Comparison of ENCODE assay signal across 8 cellular contexts in the genomic region with DNA sequence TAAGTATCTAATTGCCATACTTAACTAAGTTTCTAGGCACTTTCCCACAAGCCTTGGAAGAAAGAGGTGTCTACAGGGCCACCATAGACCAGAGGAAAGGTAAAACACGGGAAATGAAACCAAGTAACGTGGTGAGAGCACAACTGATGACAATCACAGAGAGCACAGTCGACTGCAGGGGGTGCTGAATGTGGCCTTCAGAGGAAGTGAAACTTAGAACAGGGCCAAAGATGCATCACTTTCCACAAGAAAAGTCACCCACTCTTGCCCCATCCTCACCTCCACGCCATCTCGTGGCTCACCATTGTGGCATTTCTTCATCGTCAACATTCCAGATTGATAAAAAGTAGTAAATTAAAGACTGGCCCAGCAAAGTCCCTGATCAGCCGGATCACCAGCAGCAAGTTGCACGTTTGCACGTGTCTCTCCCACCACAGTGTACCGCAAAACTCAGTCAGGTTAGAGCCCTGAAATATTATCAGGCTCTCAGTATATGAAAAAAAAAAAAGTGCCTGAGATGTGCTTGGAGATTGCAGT. TPM values are rescaled to one million over a fixed set of nuclear protein-coding genes. Genes with fewer than 3 reads are reported as not detected.
A peak's percentile ranks its signal among the peaks of the same experiment; 100 is the strongest.
DNase-seq lines count a peak whose midpoint lies in the region; ATAC-seq and TF ChIP-seq lines count a peak whose summit lies in the region.

No MANE protein-coding gene starts in this region.

- peaks cover 4% of the 10 kb centered on the region for H4K20me1 ChIP-seq in osteoblast (ENCODE audit: insufficient read depth, low read length)

- H3K27ac Mint-ChIP-seq in activated B cell treated with CpG ODN at 0.5 μM for 24 hours (peak overlapping the region; percentile 98), osteocyte (ENCODE audit: unreplicated experiment) (no peak overlapping the region)

- no peak overlapping the region for H3K4me2 ChIP-seq in osteoblast (ENCODE audit: insufficient read depth, low read length)

- 71 to 75% methylated on average over 10 of the region's 10 CpGs for WGBS in upper lobe of left lung, 2 donors

- no peak overlapping the region for H3K4me3 ChIP-seq in upper lobe of left lung
- H3K4me3 ChIP-seq in osteoblast (ENCODE audit: insufficient read depth, low read length): no peak overlapping the region

- H3K27me3 Mint-ChIP-seq in activated B cell treated with CpG ODN at 0.5 μM for 24 hours (no peaks in the 10 kb centered on the region), osteocyte (ENCODE audit: unreplicated experiment) (no peaks in the 10 kb centered on the region)

- no peak overlapping the region for H2AFZ ChIP-seq in osteoblast (ENCODE audit: low read length)

- TF ChIP-seq POLR2A in upper lobe of left lung (IDR thresholded peaks at IDR 0.05): no peak

- H3K27ac ChIP-seq in upper lobe of left lung (peak overlapping the region in 2 of 4 donors; percentile 19 to 41), osteoblast (ENCODE audit: low read depth, low read length) (no peak overlapping the region)

- TF ChIP-seq CTCF in activated B cell treated with CpG ODN at 0.5 μM for 24 hours (IDR thresholded peaks at IDR 0.05): no peak
- peak in 1 of 6 experiments; percentile 6 for TF ChIP-seq CTCF in upper lobe of left lung (IDR thresholded peaks at IDR 0.05)
- no peak for TF ChIP-seq CTCF in osteocyte (IDR thresholded peaks at IDR 0.05)
- no peak for TF ChIP-seq CTCF in osteoblast (IDR thresholded peaks at IDR 0.05; ENCODE audit: extremely low read depth, low read depth, low read length)

- H3K36me3 Mint-ChIP-seq in activated B cell treated with CpG ODN at 0.5 μM for 24 hours (ENCODE audit: low read depth) (peaks cover 9% of the 10 kb centered on the region), osteocyte (ENCODE audit: unreplicated experiment) (peaks cover 27% of the 10 kb centered on the region)

- H3K36me3 ChIP-seq in upper lobe of left lung (peaks cover 0 to 2% (median 0%) of the 10 kb centered on the region in 4 donors), osteoblast (ENCODE audit: insufficient read depth, low read length) (no peaks in the 10 kb centered on the region)

- ATAC-seq in GM19023 (IDR thresholded peaks at IDR 0.05; ENCODE audit: unreplicated experiment) (peak; percentile 95), HG03060 (IDR thresholded peaks at IDR 0.05; ENCODE audit: low read depth, unreplicated experiment) (peak; percentile 76), activated B cell treated with CpG ODN at 0.5 μM for 24 hours (ENCODE audit: low read depth) (peak; percentile 93), esophagus mucosa (peak; percentile 68), upper lobe of left lung (ENCODE audit: low FRiP score in 2 of 2) (peak; percentile 69 to 71)

- CTCF ChIA-PET in activated B cell treated with CpG ODN at 0.5 μM for 24 hours (lab: Charles Lee): interaction anchor here (0.8 to 1.0 kb wide), 3 partner anchors 24 to 49 kb away, joined by 3 to 6 read pairs (median 4); no protein-coding TSS in a partner anchor

- H3K4me3 Mint-ChIP-seq in activated B cell treated with CpG ODN at 0.5 μM for 24 hours: peak overlapping the region; percentile 78
- no peak overlapping the region for H3K4me3 Mint-ChIP-seq in osteocyte (ENCODE audit: unreplicated experiment)

- intact Hi-C loops in activated B cell treated with CpG ODN at 0.5 μM for 24 hours (cut with micrococcal nuclease): loop anchor here (1.0 to 10.0 kb wide), 13 partner anchors 13 to 931 kb away; a partner anchor contains a TSS

- H3K9me3 ChIP-seq in upper lobe of left lung (no peaks in the 10 kb centered on the region), osteoblast (ENCODE audit: low read depth, low read length) (no peaks in the 10 kb centered on the region)

- DNase-seq in activated B cell treated with CpG ODN at 0.5 μM for 24 hours: peak; percentile 52
- peak in 1 of 2 donors; percentile 34 for DNase-seq in upper lobe of left lung
- DNase-seq in osteocyte (ENCODE audit: extremely low spot score, unreplicated experiment): no peak
- DNase-seq in cerebellar cortex (ENCODE audit: low spot score): no peak
- DNase-seq in osteoblast (ENCODE audit: insufficient read length, low spot score, missing footprints): no peak

- no peaks in the 10 kb centered on the region for H3K27me3 ChIP-seq in upper lobe of left lung
- H3K27me3 ChIP-seq in osteoblast (ENCODE audit: insufficient read depth, low read length): no peaks in the 10 kb centered on the region

- H3K4me1 ChIP-seq in upper lobe of left lung: no peaks in the 10 kb centered on the region
- peaks cover 3% of the 10 kb centered on the region for H3K4me1 ChIP-seq in osteoblast (ENCODE audit: insufficient read depth, low read length)

- POLR2A ChIA-PET in activated B cell treated with CpG ODN at 0.5 μM for 24 hours (lab: Charles Lee): interaction anchor here (0.7 to 2.5 kb wide), 15 partner anchors 9 to 176 kb away, joined by 3 to 25 read pairs (median 4); a partner anchor contains a TSS

- H3K79me2 ChIP-seq in osteoblast (ENCODE audit: insufficient read depth, low read length): peaks cover 77% of the 10 kb centered on the region

- peak in 1 of 4 donors; percentile 11 for TF ChIP-seq EP300 in upper lobe of left lung (IDR thresholded peaks at IDR 0.05)

- H3K4me1 Mint-ChIP-seq in activated B cell treated with CpG ODN at 0.5 μM for 24 hours (peaks cover 52% of the 10 kb centered on the region), osteocyte (ENCODE audit: unreplicated experiment) (peaks cover 22% of the 10 kb centered on the region)

- H3K9me3 Mint-ChIP-seq in activated B cell treated with CpG ODN at 0.5 μM for 24 hours: no peaks in the 10 kb centered on the region
- no peaks in the 10 kb centered on the region for H3K9me3 Mint-ChIP-seq in osteocyte (ENCODE audit: unreplicated experiment)

RNA-seq across cellular contexts. Expression of a gene that starts 31.4 kb away (rescaled TPM):
- 22.2 and 25.4 TPM in 2 replicates for total RNA-seq in activated B cell treated with CpG ODN at 0.5 μM for 24 hours
- 12.2 TPM for total RNA-seq in esophagus mucosa
- 10 to 100 TPM; 10.4 to 32.5 (median 19.6) TPM for total RNA-seq in upper lobe of left lung
- 38.2 and 39.2 TPM in 2 replicates for total RNA-seq in osteocyte
- 30.4 and 57.8 TPM in 2 replicates for total RNA-seq in osteoblast
